In genomic region chr4:12116009-12116542, GRCh38 we compare ENCODE assay signal across 18 cellular contexts.
"Had no signal": no experiment of that assay in that cellular context is flagged by ENCODE, and none has a peak within 500 bp of the region (broad histone marks: within the 10 kb centered on the region; RNA-seq: fewer than 3 reads in every experiment).

No MANE protein-coding gene starts in this region.

- H3K36me3 ChIP-seq: brain microvascular endothelial cell, left ventricle myocardium inferior, sigmoid colon, suprapubic skin had no signal

- DNase-seq: activated CD4-positive, alpha-beta T cell treated with anti-CD3 and anti-CD28 coated beads for 4 hours; activated CD8-positive, alpha-beta memory T cell treated with anti-CD3 and anti-CD28 coated beads, Interleukin-2, amount 50 U/mL, for 4 hours; activated CD8-positive, alpha-beta T cell treated with anti-CD3 and anti-CD28 coated beads for 36 hours; activated gamma-delta T cell treated with Interleukin-2 at 50 U/mL for 16 hours; activated naive CD8-positive, alpha-beta T cell treated with anti-CD3 and anti-CD28 coated beads for 36 hours; activated T-cell treated with anti-CD3 and anti-CD28 coated beads, Interleukin-2, amount 50 U/mL, for 72 hours; brain microvascular endothelial cell; dermis blood vessel endothelial cell; head of caudate nucleus; left ventricle myocardium inferior; mesenchymal stem cell; sigmoid colon; stimulated activated CD4-positive, alpha-beta T cell treated with anti-CD3 and anti-CD28 coated beads, Interleukin-2, amount 100 ng/mL, for 24 hours; stimulated activated naive CD8-positive, alpha-beta T cell treated with anti-CD3 and anti-CD28 coated beads, Interleukin-15, Interleukin-2, amounts not matched to agents 100 U/mL and 50 U/mL, for 24 hours had no signal

- ATAC-seq: activated CD8-positive, alpha-beta T cell treated with anti-CD3 and anti-CD28 coated beads for 36 hours; activated T-cell treated with anti-CD3 and anti-CD28 coated beads, Interleukin-2, amount 50 U/mL, for 72 hours; natural killer cell treated with Interleukin-12 subunit alpha and Interleukin-12 subunit beta and Interleukin-15 and Interleukin-18, amount 100 ng/mL, for 72 hours; psoas muscle; stimulated activated naive CD8-positive, alpha-beta T cell treated with anti-CD3 and anti-CD28 coated beads, Interleukin-15, Interleukin-2, amounts not matched to agents 100 U/mL and 50 U/mL, for 24 hours had no signal

- H3K4me3 ChIP-seq: left ventricle myocardium inferior, psoas muscle, sigmoid colon, suprapubic skin had no signal

- H3K4me1 Mint-ChIP-seq: activated naive CD8-positive, alpha-beta T cell treated with anti-CD3 and anti-CD28 coated beads for 36 hours had no signal

- H3K27me3 Mint-ChIP-seq: activated CD8-positive, alpha-beta T cell treated with anti-CD3 and anti-CD28 coated beads for 36 hours; activated naive CD8-positive, alpha-beta T cell treated with anti-CD3 and anti-CD28 coated beads for 36 hours; natural killer cell treated with Interleukin-12 subunit alpha and Interleukin-12 subunit beta and Interleukin-15 and Interleukin-18, amount 100 ng/mL, for 72 hours; type B pancreatic cell had no signal

- H3K4me1 ChIP-seq: psoas muscle, suprapubic skin had no signal

- H3K27ac Mint-ChIP-seq: activated CD8-positive, alpha-beta T cell treated with anti-CD3 and anti-CD28 coated beads for 36 hours; activated naive CD8-positive, alpha-beta T cell treated with anti-CD3 and anti-CD28 coated beads for 36 hours; activated T-cell treated with anti-CD3 and anti-CD28 coated beads, Interleukin-2, amount 50 U/mL, for 72 hours; natural killer cell treated with Interleukin-12 subunit alpha and Interleukin-12 subunit beta and Interleukin-15 and Interleukin-18, amount 100 ng/mL, for 72 hours; type B pancreatic cell had no signal

- H3K4me3 Mint-ChIP-seq: activated CD8-positive, alpha-beta T cell treated with anti-CD3 and anti-CD28 coated beads for 36 hours; activated naive CD8-positive, alpha-beta T cell treated with anti-CD3 and anti-CD28 coated beads for 36 hours; activated T-cell treated with anti-CD3 and anti-CD28 coated beads, Interleukin-2, amount 50 U/mL, for 72 hours; natural killer cell treated with Interleukin-12 subunit alpha and Interleukin-12 subunit beta and Interleukin-15 and Interleukin-18, amount 100 ng/mL, for 72 hours; type B pancreatic cell had no signal

- H3K27me3 ChIP-seq: brain microvascular endothelial cell, sigmoid colon, suprapubic skin had no signal

- H3K36me3 Mint-ChIP-seq: activated naive CD8-positive, alpha-beta T cell treated with anti-CD3 and anti-CD28 coated beads for 36 hours; type B pancreatic cell had no signal

- H3K27ac ChIP-seq: brain microvascular endothelial cell, left ventricle myocardium inferior, psoas muscle, sigmoid colon, suprapubic skin had no signal
